In the genomic region with DNA sequence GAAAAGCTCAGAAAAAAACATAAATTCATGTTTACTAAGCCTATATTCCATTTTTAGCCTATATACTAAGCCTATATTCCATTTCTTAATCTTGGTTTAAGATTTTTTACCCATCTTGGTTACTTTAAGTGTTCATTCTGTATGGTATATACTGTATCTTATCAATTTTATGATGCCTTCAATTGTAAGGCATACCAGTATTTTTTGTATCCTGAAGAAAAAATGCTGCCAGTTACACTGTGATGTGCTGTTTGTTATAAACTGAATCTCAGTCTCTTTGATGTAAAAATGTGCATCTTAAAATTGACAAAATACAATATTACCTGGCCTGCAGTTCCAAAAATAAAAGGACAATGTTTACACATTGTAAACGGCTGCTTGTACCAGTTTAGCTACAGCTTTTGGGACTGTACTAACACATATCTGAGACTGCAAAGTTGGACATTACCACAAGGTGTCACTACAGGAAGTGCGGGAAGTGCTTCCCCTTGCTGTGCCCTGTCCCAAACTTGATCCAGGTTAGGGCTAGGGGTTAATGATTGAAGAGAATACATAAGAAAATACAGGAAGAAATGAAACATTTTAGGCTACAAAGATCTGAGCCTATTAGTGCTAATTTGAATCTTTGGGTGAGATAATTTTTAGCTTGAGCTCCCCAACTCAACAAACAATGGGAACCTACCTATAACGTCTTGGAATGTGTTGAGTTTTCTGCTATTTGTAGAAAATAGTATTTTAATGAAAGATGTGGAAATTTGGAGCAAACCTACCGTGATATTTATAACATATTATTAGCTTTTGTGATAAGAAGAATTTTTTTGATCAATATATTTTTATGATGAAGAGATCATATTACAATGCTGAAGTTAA, we compare ENCODE assay signal across 8 cellular contexts.
A peak's percentile ranks its signal among the peaks of the same experiment; 100 is the strongest.
DNase-seq lines count a peak whose midpoint lies in the region; ATAC-seq lines count a peak whose summit lies in the region.

No MANE protein-coding gene starts in this region.

- H3K4me1 Mint-ChIP-seq in activated naive CD8-positive, alpha-beta T cell treated with anti-CD3 and anti-CD28 coated beads for 36 hours: no peaks in the 10 kb centered on the region

- ATAC-seq in GM18909 (IDR thresholded peaks at IDR 0.05; ENCODE audit: poor library complexity, unreplicated experiment) (peak; percentile 94), HG03045 (IDR thresholded peaks at IDR 0.05; ENCODE audit: unreplicated experiment) (peak; percentile 72), left ventricle myocardium superior (peak; percentile 64)

- H3K36me3 Mint-ChIP-seq in activated naive CD8-positive, alpha-beta T cell treated with anti-CD3 and anti-CD28 coated beads for 36 hours: no peaks in the 10 kb centered on the region

- no peaks in the 10 kb centered on the region for H3K27me3 Mint-ChIP-seq in activated naive CD8-positive, alpha-beta T cell treated with anti-CD3 and anti-CD28 coated beads for 36 hours

- H3K4me3 Mint-ChIP-seq in activated naive CD8-positive, alpha-beta T cell treated with anti-CD3 and anti-CD28 coated beads for 36 hours: no peak overlapping the region

- intact Hi-C loops in left ventricle myocardium superior (cut with micrococcal nuclease): no loop called here

- peak; percentile 41 for DNase-seq in DMS153 treated with DMSO at 0.1 percent for 48 hours (lab: John Stamatoyannopoulos, UW; ENCODE audit: unreplicated experiment)
- peak; percentile 36 for DNase-seq in NCI-H2107 treated with DMSO at 0.1 percent for 48 hours (lab: John Stamatoyannopoulos, UW; ENCODE audit: unreplicated experiment)
- DNase-seq in activated naive CD8-positive, alpha-beta T cell treated with anti-CD3 and anti-CD28 coated beads for 36 hours: peak; percentile 8
- DNase-seq in left ventricle myocardium superior: no peak
- DNase-seq in smooth muscle cell of the brain vasculature (ENCODE audit: low read depth, low spot score): peak; percentile 17
- no peak for DNase-seq in ureter (ENCODE audit: low spot score)

- no peak overlapping the region for H3K27ac Mint-ChIP-seq in activated naive CD8-positive, alpha-beta T cell treated with anti-CD3 and anti-CD28 coated beads for 36 hours

- peaks cover 4% of the 10 kb centered on the region for H3K9me3 Mint-ChIP-seq in activated naive CD8-positive, alpha-beta T cell treated with anti-CD3 and anti-CD28 coated beads for 36 hours

Comparison
In these comparisons a context has a peak if more than half of its experiments do, and no peak if none do; other contexts are left out.
1. DNase-seq: peak in DMS153 treated with DMSO at 0.1 percent for 48 hours (single experiment), NCI-H2107 treated with DMSO at 0.1 percent for 48 hours (single experiment), activated naive CD8-positive, alpha-beta T cell treated with anti-CD3 and anti-CD28 coated beads for 36 hours (single experiment) and smooth muscle cell of the brain vasculature (single experiment); none in left ventricle myocardium superior (single experiment) and ureter (single experiment).
2. Peak in every context shown above with its lines, with median percentiles within 50 percentile points of each other: ATAC-seq.